Comparison of ENCODE assay signal across 1 cellular context in the genomic region with DNA sequence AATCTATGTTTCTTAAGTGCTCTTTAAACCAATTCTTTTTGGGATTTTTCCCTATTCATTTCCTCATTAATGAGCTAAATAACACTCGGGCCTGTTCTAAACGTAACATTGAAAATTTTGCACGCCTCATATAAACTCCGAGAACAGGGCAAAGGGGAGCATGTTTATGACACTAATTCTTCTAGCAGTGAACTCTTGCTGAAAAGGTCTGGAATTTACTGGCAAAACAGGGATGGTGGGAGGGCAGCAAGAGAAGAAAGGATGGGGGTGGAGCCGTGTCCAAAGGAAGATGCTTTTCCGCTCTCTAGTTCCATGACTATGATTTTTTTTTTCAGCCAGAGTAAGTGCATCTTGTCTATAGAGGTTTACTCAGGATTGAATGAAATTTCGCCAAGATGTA.
TF ChIP-seq lines count a peak whose summit lies in the region.

No MANE protein-coding gene starts in this region.

TF ChIP-seq in endothelial cell of umbilical vein, 7 proteins besides CTCF, POLR2A, EP300 and RAD21 (continued from another document):
- TF ChIP-seq FOS (IDR thresholded peaks at IDR 0.05; ENCODE audit: borderline replicate concordance, insufficient read depth, low read length) (no peak), GATA2 (IDR thresholded peaks at IDR 0.05; ENCODE audit: insufficient read depth, insufficient read length, low read depth, low read length) (no peak)
